ENCODE assay signal across 15 cellular contexts in genomic region chr1:234940841-234941240, GRCh38.
DNase-seq lines count a peak whose midpoint lies in the region; ATAC-seq and TF ChIP-seq lines count a peak whose summit lies in the region.
"Had no signal": no experiment of that assay in that cellular context is flagged by ENCODE, and none has a peak within 500 bp of the region (broad histone marks: within the 10 kb centered on the region; RNA-seq: fewer than 3 reads in every experiment).

No MANE protein-coding gene starts in this region.

- H3K9me3 Mint-ChIP-seq in activated T-cell treated with anti-CD3 and anti-CD28 coated beads, Interleukin-2, amount 50 U/mL, for 24 hours: no peaks in the 10 kb centered on the region
- H3K9me3 Mint-ChIP-seq in activated T-helper 17 cell treated with anti-CD3 and anti-CD28 coated beads, Interleukin-2, amount 50 U/mL, for 72 hours: peaks cover 5% of the 10 kb centered on the region
- H3K9me3 Mint-ChIP-seq: CD4-positive, alpha-beta T cell; GM23338 had no signal

- 95 to 96% methylated on average over 7 of the region's 7 CpGs for WGBS in testis, 2 donors

- no peaks in the 10 kb centered on the region for H3K9me3 ChIP-seq in testis

- H3K27ac Mint-ChIP-seq in activated T-cell treated with anti-CD3 and anti-CD28 coated beads, Interleukin-2, amount 50 U/mL, for 24 hours: no peak overlapping the region
- H3K27ac Mint-ChIP-seq in activated T-helper 17 cell treated with anti-CD3 and anti-CD28 coated beads, Interleukin-2, amount 50 U/mL, for 72 hours: no peak overlapping the region
- H3K27ac Mint-ChIP-seq: B cell; CD4-positive, alpha-beta T cell; GM23338 had no signal

- no peaks in the 10 kb centered on the region for H3K36me3 Mint-ChIP-seq in activated T-cell treated with anti-CD3 and anti-CD28 coated beads, Interleukin-2, amount 50 U/mL, for 24 hours (ENCODE audit: low read depth)
- H3K36me3 Mint-ChIP-seq in activated T-helper 17 cell treated with anti-CD3 and anti-CD28 coated beads, Interleukin-2, amount 50 U/mL, for 72 hours (ENCODE audit: low read depth): no peaks in the 10 kb centered on the region

- H3K4me1 ChIP-seq in testis: no peaks in the 10 kb centered on the region

- ATAC-seq in activated T-helper 17 cell treated with anti-CD3 and anti-CD28 coated beads, Interleukin-2, amount 50 U/mL, for 72 hours (replicated peaks): peak; percentile 12
- ATAC-seq: GM23338 had no signal

- no peak for TF ChIP-seq CTCF in testis (IDR thresholded peaks at IDR 0.05)

- no peaks in the 10 kb centered on the region for H3K27me3 ChIP-seq in testis

- no peak overlapping the region for H3K4me3 Mint-ChIP-seq in activated T-cell treated with anti-CD3 and anti-CD28 coated beads, Interleukin-2, amount 50 U/mL, for 24 hours
- no peak overlapping the region for H3K4me3 Mint-ChIP-seq in activated T-helper 17 cell treated with anti-CD3 and anti-CD28 coated beads, Interleukin-2, amount 50 U/mL, for 72 hours
- H3K4me3 Mint-ChIP-seq: B cell; CD4-positive, alpha-beta T cell; GM23338 had no signal

- no peak for TF ChIP-seq POLR2A in testis (IDR thresholded peaks at IDR 0.05)

- peak; percentile 21 for DNase-seq in activated T-cell treated with anti-CD3 and anti-CD28 coated beads, Interleukin-2, amount 50 U/mL, for 24 hours
- DNase-seq in activated T-cell treated with anti-CD3 and anti-CD28 coated beads, Interleukin-2, amount 50 U/mL, for 48 hours: no peak
- DNase-seq in islet precursor cell (peak; percentile 32), testis (peak; percentile 10), mucosa of gallbladder (ENCODE audit: low spot score) (no peak)
- DNase-seq in activated effector memory CD4-positive, alpha-beta T cell treated with anti-CD3 and anti-CD28 coated beads, Interleukin-2, amount 50 U/mL, for 16 hours: no peak
- DNase-seq: C1 segment of cervical spinal cord; Calu3; CD4-positive, alpha-beta T cell; DMS 273 treated with DMSO at 0.1 percent for 48 hours; H7 had no signal

- H3K4me1 Mint-ChIP-seq in activated T-cell treated with anti-CD3 and anti-CD28 coated beads, Interleukin-2, amount 50 U/mL, for 24 hours (ENCODE audit: low read depth): peaks cover 39% of the 10 kb centered on the region
- peaks cover 21% of the 10 kb centered on the region for H3K4me1 Mint-ChIP-seq in activated T-helper 17 cell treated with anti-CD3 and anti-CD28 coated beads, Interleukin-2, amount 50 U/mL, for 72 hours
- H3K4me1 Mint-ChIP-seq: GM23338 had no signal

- intact Hi-C loops in testis (cut with DNase I; ENCODE audit: low total_unique reads): no loop called here

- no peaks in the 10 kb centered on the region for H3K27me3 Mint-ChIP-seq in activated T-cell treated with anti-CD3 and anti-CD28 coated beads, Interleukin-2, amount 50 U/mL, for 24 hours
- no peaks in the 10 kb centered on the region for H3K27me3 Mint-ChIP-seq in activated T-helper 17 cell treated with anti-CD3 and anti-CD28 coated beads, Interleukin-2, amount 50 U/mL, for 72 hours
- H3K27me3 Mint-ChIP-seq: B cell; CD4-positive, alpha-beta T cell had no signal

- H3K27ac ChIP-seq in testis: no peak overlapping the region
- H3K27ac ChIP-seq: HL-60 had no signal

- no peak overlapping the region for H3K4me3 ChIP-seq in testis
- H3K4me3 ChIP-seq: GM23338 had no signal

- no peaks in the 10 kb centered on the region for H3K36me3 ChIP-seq in testis (ENCODE audit: low read depth, missing control alignments)

Comparison
In these comparisons a context has a peak if more than half of its experiments do, and no peak if none do; other contexts are left out.
1. DNase-seq: peak in activated T-cell treated with anti-CD3 and anti-CD28 coated beads, Interleukin-2, amount 50 U/mL, for 24 hours (single experiment), islet precursor cell (single experiment) and testis (single experiment); none in activated T-cell treated with anti-CD3 and anti-CD28 coated beads, Interleukin-2, amount 50 U/mL, for 48 hours (0 of 2), mucosa of gallbladder (single experiment) and activated effector memory CD4-positive, alpha-beta T cell treated with anti-CD3 and anti-CD28 coated beads, Interleukin-2, amount 50 U/mL, for 16 hours (single experiment).